In genomic region chr1:63813829-63814277, GRCh38 we compare ENCODE assay signal across 10 cellular contexts. TPM values are rescaled to one million over a fixed set of nuclear protein-coding genes. Genes with fewer than 3 reads are reported as not detected.
A peak's percentile ranks its signal among the peaks of the same experiment; 100 is the strongest.
DNase-seq lines count a peak whose midpoint lies in the region; ATAC-seq and TF ChIP-seq lines count a peak whose summit lies in the region.
"Had no signal": no experiment of that assay in that cellular context is flagged by ENCODE, and none has a peak within 500 bp of the region (broad histone marks: within the 10 kb centered on the region; RNA-seq: fewer than 3 reads in every experiment).

No MANE protein-coding gene starts in this region.

- H3K36me3 Mint-ChIP-seq in nephron (ENCODE audit: low read depth), result peaks cover 29% of the 10 kb centered on the region

- intact Hi-C loops in dorsolateral prefrontal cortex (cut with DNase I), result no loop called here

- H3K27ac Mint-ChIP-seq in nephron, result peak overlapping the region; percentile 27 to 68 (median 52)

- peaks cover 72% of the 10 kb centered on the region for H3K4me1 Mint-ChIP-seq in nephron
- H3K4me1 Mint-ChIP-seq: central memory CD8-positive, alpha-beta T cell had no signal

- ATAC-seq in HG03095 (IDR thresholded peaks at IDR 0.05; ENCODE audit: unreplicated experiment), result peak; percentile 68

- H3K9me3 Mint-ChIP-seq in nephron, result peaks cover 4% of the 10 kb centered on the region
- H3K9me3 Mint-ChIP-seq: central memory CD8-positive, alpha-beta T cell had no signal

- H3K27me3 ChIP-seq in dorsolateral prefrontal cortex, result no peaks in the 10 kb centered on the region

- no peak overlapping the region for H3K4me3 ChIP-seq in dorsolateral prefrontal cortex

- peak; percentile 59 for DNase-seq in GM03348 (ENCODE audit: low spot score)
- DNase-seq in caudate nucleus (lab: John Stamatoyannopoulos, UW), result peak in 4 of 61 donors; percentile 2 to 6 (median 2)
- DNase-seq in stimulated activated CD8-positive, alpha-beta memory T cell treated with anti-CD3 and anti-CD28 coated beads, Interleukin-4, amount 100 ng/mL, for 48 hours, result no peak
- DNase-seq in dorsolateral prefrontal cortex, result no peak
- DNase-seq in stimulated activated CD4-positive, alpha-beta T cell treated with anti-CD3 and anti-CD28 coated beads, Interleukin-15, amount 100 ng/mL, for 24 hours, result no peak
- no peak for DNase-seq in stimulated activated CD4-positive, alpha-beta T cell treated with anti-CD3 and anti-CD28 coated beads, Interleukin-2, amount 100 ng/mL, for 48 hours
- DNase-seq: NCI-H524 treated with DMSO at 0.1 percent for 48 hours had no signal

- no peak overlapping the region for H3K4me3 Mint-ChIP-seq in nephron
- H3K4me3 Mint-ChIP-seq: central memory CD8-positive, alpha-beta T cell had no signal

- TF ChIP-seq CTCF in nephron (IDR thresholded peaks at IDR 0.05; ENCODE audit: unreplicated experiment in 3 of 3), result no peak
- TF ChIP-seq CTCF in dorsolateral prefrontal cortex (IDR thresholded peaks at IDR 0.05 in 54 of 56, conservative IDR thresholded peaks at IDR 0.05 in 2 of 56; ENCODE audit: low read depth in 1 of 56, partially characterized antibody in 56 of 56), result no peak

- H3K27ac ChIP-seq in caudate nucleus (ENCODE audit: low read depth, low read length) (peak overlapping the region; percentile 48), dorsolateral prefrontal cortex (peak overlapping the region in 13 of 59 donors; percentile 4 to 65 (median 24))

- no peaks in the 10 kb centered on the region for H3K27me3 Mint-ChIP-seq in nephron (ENCODE audit: low read depth)

RNA-seq across cellular contexts. Expression of gene ROR1, which starts 40.0 kb away (rescaled TPM):
- 1 to 10 TPM in 119 of 120 experiments, under 1 TPM in 1; 0.53 to 5.6 (median 3.1) TPM for total RNA-seq in dorsolateral prefrontal cortex
